In genomic region chr22:39699631-39700348, GRCh38 we compare ENCODE assay signal across 18 cellular contexts.
DNase-seq lines count a peak whose midpoint lies in the region; TF ChIP-seq lines count a peak whose summit lies in the region.
"Had no signal": no experiment of that assay in that cellular context is flagged by ENCODE, and none has a peak within 500 bp of the region (broad histone marks: within the 10 kb centered on the region; RNA-seq: fewer than 3 reads in every experiment).

No MANE protein-coding gene starts in this region.

- H3K27me3 Mint-ChIP-seq in immature natural killer cell (ENCODE audit: low read depth in 3 of 3): peaks cover 0 to 5% (median 4%) of the 10 kb centered on the region in 3 donors
- H3K27me3 Mint-ChIP-seq: activated CD4-positive, alpha-beta T cell treated with anti-CD3 and anti-CD28 coated beads for 36 hours had no signal

- H3K4me1 Mint-ChIP-seq in immature natural killer cell: no peaks in the 10 kb centered on the region
- H3K4me1 Mint-ChIP-seq: activated CD4-positive, alpha-beta T cell treated with anti-CD3 and anti-CD28 coated beads for 36 hours had no signal

- no peak overlapping the region for H3K4me3 Mint-ChIP-seq in immature natural killer cell
- H3K4me3 Mint-ChIP-seq: activated CD4-positive, alpha-beta T cell treated with anti-CD3 and anti-CD28 coated beads for 36 hours had no signal

- POLR2A ChIA-PET in A673 (lab: Charles Lee; ENCODE audit: low non-redundant PET): no interaction called here

- DNase-seq in A673 (ENCODE audit: low spot score) (peak; percentile 14), ELF-1 (ENCODE audit: low read depth, low spot score) (peak; percentile 44), NCI-H345 (lab: John Stamatoyannopoulos, UW) (peak; percentile 88), globus pallidus (ENCODE audit: low spot score) (peak; percentile 35), immature natural killer cell (no peak), ureter (ENCODE audit: low spot score) (no peak), islet precursor cell (no peak), EL (no peak)
- DNase-seq: activated CD4-positive, alpha-beta T cell treated with anti-CD3 and anti-CD28 coated beads for 36 hours; activated effector memory CD4-positive, alpha-beta T cell treated with anti-CD3 and anti-CD28 coated beads, Interleukin-2, amount 50 U/mL, for 16 hours; adrenal gland; dermis blood vessel endothelial cell; GOT3; KG1; left cardiac atrium; NCI-H226; testis had no signal

- no TSS peak for BruUV-seq in A673 (replicated peaks; lab: Mats Ljungman, UMichigan)

- H3K36me3 ChIP-seq in A673 (ENCODE audit: insufficient read depth, low read length, poor library complexity, severe bottlenecking): no peaks in the 10 kb centered on the region
- H3K36me3 ChIP-seq: adrenal gland had no signal

- H3K36me3 Mint-ChIP-seq in immature natural killer cell: no peaks in the 10 kb centered on the region

- intact Hi-C loops in A673 (cut with micrococcal nuclease; ENCODE audit: unreplicated experiment): no loop called here

- peaks cover 12% of the 10 kb centered on the region for H3K4me1 ChIP-seq in A673 (ENCODE audit: insufficient read depth, low read length, poor library complexity, severe bottlenecking)
- H3K4me1 ChIP-seq: adrenal gland, foreskin keratinocyte had no signal

- no peak for TF ChIP-seq CTCF in A673 (conservative IDR thresholded peaks at IDR 0.05; ENCODE audit: low read depth, low read length)

- H3K9me3 Mint-ChIP-seq in immature natural killer cell: no peaks in the 10 kb centered on the region

- H3K27ac Mint-ChIP-seq in immature natural killer cell: no peak overlapping the region
- H3K27ac Mint-ChIP-seq: activated CD4-positive, alpha-beta T cell treated with anti-CD3 and anti-CD28 coated beads for 36 hours had no signal

- CTCF ChIA-PET in A673 (lab: Charles Lee): no interaction called here

- no peaks in the 10 kb centered on the region for H3K27me3 ChIP-seq in A673 (replicated peaks; ENCODE audit: insufficient read depth, low read depth, low read length, poor library complexity)
- H3K27me3 ChIP-seq: adrenal gland, testis had no signal

- no peak overlapping the region for H3K4me3 ChIP-seq in A673 (ENCODE audit: low read depth, low read length, poor library complexity, severe bottlenecking)
- H3K4me3 ChIP-seq: adrenal gland, testis had no signal

- no peaks in the 10 kb centered on the region for H3K9me3 ChIP-seq in A673 (ENCODE audit: low read depth, low read length, poor library complexity, severe bottlenecking)
- H3K9me3 ChIP-seq: adrenal gland, testis had no signal

- H3K27ac ChIP-seq in A673 (ENCODE audit: low read depth, low read length, poor library complexity, severe bottlenecking): no peak overlapping the region
- H3K27ac ChIP-seq: adrenal gland, foreskin keratinocyte, testis had no signal

Comparison
In these comparisons a context has a peak if more than half of its experiments do, and no peak if none do; other contexts are left out.
1. DNase-seq: peak in A673 (single experiment), ELF-1 (single experiment), NCI-H345 (single experiment) and globus pallidus (single experiment); none in immature natural killer cell (0 of 3), ureter (single experiment), islet precursor cell (single experiment) and EL (single experiment).